In the genomic region with DNA sequence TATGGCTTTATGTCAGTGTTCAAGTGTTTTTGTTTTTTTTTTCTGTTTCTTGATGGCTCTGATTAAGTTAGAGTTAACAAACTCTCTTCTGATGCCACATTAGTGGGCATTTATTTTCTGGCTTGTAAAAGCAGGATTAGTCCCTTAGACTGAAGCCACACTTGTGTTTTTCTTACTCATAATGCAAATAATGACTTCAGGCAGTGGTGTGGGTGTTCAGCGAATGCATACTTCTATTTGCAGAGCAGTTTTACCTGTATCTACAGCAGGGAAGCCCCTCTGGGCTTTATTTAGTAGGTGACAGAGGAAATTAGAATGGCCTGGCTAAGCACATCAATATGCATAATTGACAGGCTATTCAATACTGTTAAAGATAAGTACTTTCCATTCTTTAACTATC, we compare ENCODE assay signal across 15 cellular contexts.
A peak's percentile ranks its signal among the peaks of the same experiment; 100 is the strongest.
DNase-seq lines count a peak whose midpoint lies in the region; ATAC-seq and TF ChIP-seq lines count a peak whose summit lies in the region.
"Had no signal": no experiment of that assay in that cellular context is flagged by ENCODE, and none has a peak within 500 bp of the region (broad histone marks: within the 10 kb centered on the region; RNA-seq: fewer than 3 reads in every experiment).

No MANE protein-coding gene starts in this region.

- H2AFZ ChIP-seq in hepatocyte: no peak overlapping the region

- no peaks in the 10 kb centered on the region for H3K27me3 ChIP-seq in hepatocyte
- H3K27me3 ChIP-seq: gastroesophageal sphincter had no signal

- H4K20me1 ChIP-seq in hepatocyte (ENCODE audit: insufficient read depth, poor library complexity, severe bottlenecking): no peaks in the 10 kb centered on the region

- WGBS in hepatocyte (ENCODE audit: low lambda C conversion rate, missing lambda C conversion rate): 19% methylated on average over 1 of the region's 1 CpG

- peak; percentile 76 for DNase-seq in GM13977 (ENCODE audit: low spot score)
- DNase-seq in hepatocyte (ENCODE audit: low spot score): peak; percentile 11
- DNase-seq in HK-2 (ENCODE audit: unreplicated experiment): no peak
- no peak for DNase-seq in activated CD4-positive, CD25-positive, alpha-beta regulatory T cell treated with anti-CD3 and anti-CD28 coated beads, Interleukin-2, amount 50 U/mL, for 72 hours
- DNase-seq in NCI-H510A treated with DMSO at 0.1 percent for 48 hours (lab: John Stamatoyannopoulos, UW): no peak
- DNase-seq: activated naive CD4-positive, alpha-beta T cell treated with anti-CD3 and anti-CD28 coated beads, Interleukin-2, amount 10 ng/mL, durations not matched to agents 7 days and 5 days; caudate nucleus; EL; NCI-H2227 treated with DMSO at 0.1 percent for 48 hours; occipital lobe had no signal

- no peaks in the 10 kb centered on the region for H3K79me2 ChIP-seq in hepatocyte

- H3K4me1 ChIP-seq in hepatocyte (ENCODE audit: insufficient read depth): peaks cover 3% of the 10 kb centered on the region
- H3K4me1 ChIP-seq: gastroesophageal sphincter had no signal

- no peak overlapping the region for H3K4me2 ChIP-seq in hepatocyte

- no peaks in the 10 kb centered on the region for H3K36me3 ChIP-seq in hepatocyte (replicated peaks; ENCODE audit: insufficient read depth, low read depth)
- H3K36me3 ChIP-seq: gastroesophageal sphincter had no signal

- H3K9me3 ChIP-seq in hepatocyte (ENCODE audit: low read depth): no peaks in the 10 kb centered on the region
- H3K9me3 ChIP-seq: gastroesophageal sphincter had no signal

- TF ChIP-seq CTCF in GM13977 (IDR thresholded peaks at IDR 0.05; ENCODE audit: extremely low read depth, insufficient read depth, missing control alignments) (no peak), hepatocyte (IDR thresholded peaks at IDR 0.05; ENCODE audit: poor library complexity) (no peak)

- ATAC-seq in GM21390 (IDR thresholded peaks at IDR 0.05; ENCODE audit: unreplicated experiment): peak; percentile 64
- peak; percentile 73 for ATAC-seq in HG03565 (IDR thresholded peaks at IDR 0.05; ENCODE audit: unreplicated experiment)
- no peak for ATAC-seq in HG02642 (IDR thresholded peaks at IDR 0.05; ENCODE audit: poor library complexity, unreplicated experiment)
- ATAC-seq: gastroesophageal sphincter had no signal

- peak overlapping the region; percentile 28 for H3K27ac ChIP-seq in hepatocyte
- H3K27ac ChIP-seq: gastroesophageal sphincter, skin epidermis had no signal

- in situ Hi-C loops in GM13977 (cut with MboI; ENCODE audit: low pct_unique_long_range_greater_than_20kb, low sequenced_read_pairs, unreplicated experiment): no loop called here

- no peak overlapping the region for H3K4me3 ChIP-seq in hepatocyte
- H3K4me3 ChIP-seq: gastroesophageal sphincter, skin epidermis had no signal

- no peaks in the 10 kb centered on the region for H3K9me2 ChIP-seq in hepatocyte (replicated peaks; ENCODE audit: insufficient read depth)

Comparison
In these comparisons a context has a peak if more than half of its experiments do, and no peak if none do; other contexts are left out.
1. DNase-seq: peak in GM13977 (single experiment) and hepatocyte (single experiment); none in HK-2 (single experiment), activated CD4-positive, CD25-positive, alpha-beta regulatory T cell treated with anti-CD3 and anti-CD28 coated beads, Interleukin-2, amount 50 U/mL, for 72 hours (single experiment) and NCI-H510A treated with DMSO at 0.1 percent for 48 hours (single experiment).